Comparison of ENCODE assay signal across 8 cellular contexts in the genomic region with DNA sequence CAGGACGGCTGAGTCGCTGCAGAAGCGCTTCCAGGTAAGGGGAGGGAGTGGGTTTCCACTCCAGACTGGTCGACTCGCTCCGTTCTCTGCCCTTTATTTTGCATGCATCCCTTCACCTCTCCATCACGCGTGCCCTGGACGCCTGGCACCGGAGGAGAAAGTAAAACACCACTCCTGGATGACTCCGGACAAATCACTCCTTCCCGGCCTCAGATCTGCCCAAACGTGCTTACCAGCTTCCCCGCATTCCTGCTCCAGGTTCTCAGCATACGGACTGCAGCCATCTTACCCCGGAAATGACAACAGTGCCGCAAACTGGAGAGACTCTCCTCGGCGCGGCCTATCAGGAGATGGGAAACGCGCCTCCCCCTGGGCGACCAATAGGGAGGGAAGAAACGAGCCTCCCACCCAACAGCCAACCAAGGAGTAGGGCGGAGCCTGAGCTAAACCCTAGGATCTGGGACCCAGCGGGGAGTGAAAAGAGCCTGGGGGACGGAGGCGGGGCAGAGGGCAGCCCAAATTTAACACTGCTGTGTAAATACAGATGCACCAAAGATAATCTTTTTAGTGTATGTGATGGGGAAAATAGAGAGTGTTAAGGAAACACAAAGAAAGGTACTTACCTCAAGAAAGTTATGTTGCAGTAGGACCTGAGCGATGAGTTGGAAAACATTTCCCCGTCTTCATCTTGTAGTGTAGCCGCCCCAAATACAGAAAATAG. TPM values are rescaled to one million over a fixed set of nuclear protein-coding genes. Genes with fewer than 3 reads are reported as not detected.
DNase-seq lines count a peak whose midpoint lies in the region; ATAC-seq and TF ChIP-seq lines count a peak whose summit lies in the region.

DBT (minus strand) TSS at position 298 of the 721 bp plus-strand sequence; CDS start at position 284, 14 bp downstream.

- DNase-seq in Daoy (ENCODE audit: low read depth) (peak; percentile 98), GM23338 (ENCODE audit: low spot score) (peak; percentile 99), LHCN-M2 (ENCODE audit: low read depth) (peak; percentile 92), RPMI7951 (ENCODE audit: low read depth) (peak; percentile 94), fibroblast of mammary gland (ENCODE audit: low read depth) (peak; percentile 92)
- peak; percentile 92 for DNase-seq in activated T-helper 1 cell treated with anti-CD3 and anti-CD28 coated beads, Interleukin-12 subunit alpha, Interleukin-12 subunit beta, Interleukin-2, Interleukin-4 antibody, amounts not matched to agents 30 ng/mL and 10 ng/mL and 1 ng/mL, durations not matched to agents 14 hours and 24 hours and 36 hours (ENCODE audit: low spot score)
- DNase-seq in naive thymus-derived CD4-positive, alpha-beta T cell, result peak; percentile 64 to 93 (median 88)
- peak; percentile 90 for DNase-seq in stimulated activated naive B cell treated with anti-CD40 and anti-IgM and Interleukin-4, amounts not matched to agents 10 μg/mL and 1 μg/mL and 100 μg/mL, for 72 hours

- ATAC-seq in GM23338, result peak; percentile 99
- peak; percentile 100 for ATAC-seq in naive thymus-derived CD4-positive, alpha-beta T cell
- ATAC-seq in stimulated activated naive B cell treated with anti-CD40 and anti-IgM and Interleukin-4, amounts not matched to agents 10 μg/mL and 1 μg/mL and 100 μg/mL, for 72 hours (replicated peaks), result peak; percentile 100

- H3K27ac Mint-ChIP-seq in GM23338, result no peak within 1 kb of the TSS
- no peak within 1 kb of the TSS for H3K27ac Mint-ChIP-seq in activated T-helper 1 cell treated with anti-CD3 and anti-CD28 coated beads, Interleukin-12 subunit alpha, Interleukin-12 subunit beta, Interleukin-2, Interleukin-4 antibody, amounts not matched to agents 30 ng/mL and 10 ng/mL and 1 ng/mL, durations not matched to agents 14 hours and 24 hours and 36 hours
- H3K27ac Mint-ChIP-seq in naive thymus-derived CD4-positive, alpha-beta T cell, result peak within 1 kb of the TSS in 2 of 9 donors; percentile 22 to 26
- H3K27ac Mint-ChIP-seq in stimulated activated naive B cell treated with anti-CD40 and anti-IgM and Interleukin-4, amounts not matched to agents 10 μg/mL and 1 μg/mL and 100 μg/mL, for 72 hours, result no peak within 1 kb of the TSS

- POLR2A ChIA-PET in naive thymus-derived CD4-positive, alpha-beta T cell (lab: Charles Lee), result interaction anchor here (0.6 to 4.0 kb wide), 13 partner anchors 15 to 229 kb away, joined by 3 to 31 read pairs (median 3); partner anchors contain the start of genes CDC14A, RTCA and TRMT13

- intact Hi-C loops in activated T-helper 1 cell treated with anti-CD3 and anti-CD28 coated beads, Interleukin-12 subunit alpha, Interleukin-12 subunit beta, Interleukin-2, Interleukin-4 antibody, amounts not matched to agents 30 ng/mL and 10 ng/mL and 1 ng/mL, durations not matched to agents 14 hours and 24 hours and 36 hours (cut with micrococcal nuclease), result loop anchor here (1.0 to 10.0 kb wide), 9 partner anchors 17 to 646 kb away; partner anchors contain the start of genes AGL, RTCA and TRMT13
- intact Hi-C loops in naive thymus-derived CD4-positive, alpha-beta T cell (cut with micrococcal nuclease), result loop anchor here (1.0 to 10.0 kb wide), 8 partner anchors 17 to 615 kb away; partner anchors contain the start of genes RTCA (in 2 of the 2), TRMT13 (in 2 of the 2), AGL (in 1 of the 2) and CDC14A (in 1 of the 2)

- peak within 1 kb of the TSS; percentile 84 for H3K4me2 ChIP-seq in GM23338

- H3K4me3 Mint-ChIP-seq in GM23338, result no peak within 1 kb of the TSS
- no peak within 1 kb of the TSS for H3K4me3 Mint-ChIP-seq in activated T-helper 1 cell treated with anti-CD3 and anti-CD28 coated beads, Interleukin-12 subunit alpha, Interleukin-12 subunit beta, Interleukin-2, Interleukin-4 antibody, amounts not matched to agents 30 ng/mL and 10 ng/mL and 1 ng/mL, durations not matched to agents 14 hours and 24 hours and 36 hours
- peak within 1 kb of the TSS in 1 of 10 donors; percentile 30 for H3K4me3 Mint-ChIP-seq in naive thymus-derived CD4-positive, alpha-beta T cell
- H3K4me3 Mint-ChIP-seq in stimulated activated naive B cell treated with anti-CD40 and anti-IgM and Interleukin-4, amounts not matched to agents 10 μg/mL and 1 μg/mL and 100 μg/mL, for 72 hours, result no peak within 1 kb of the TSS

- peak within 1 kb of the TSS; percentile 90 for H3K27ac ChIP-seq in GM23338 (ENCODE audit: low read depth)
- peak within 1 kb of the TSS; percentile 79 for H3K27ac ChIP-seq in naive thymus-derived CD4-positive, alpha-beta T cell (ENCODE audit: low read depth, low read length)

- H3K27me3 Mint-ChIP-seq in GM23338 (ENCODE audit: insufficient read depth, low read depth, poor library complexity), result no peaks in the 10 kb centered on the region
- H3K27me3 Mint-ChIP-seq in activated T-helper 1 cell treated with anti-CD3 and anti-CD28 coated beads, Interleukin-12 subunit alpha, Interleukin-12 subunit beta, Interleukin-2, Interleukin-4 antibody, amounts not matched to agents 30 ng/mL and 10 ng/mL and 1 ng/mL, durations not matched to agents 14 hours and 24 hours and 36 hours (ENCODE audit: insufficient read depth), result peaks cover 12% of the 10 kb centered on the region
- H3K27me3 Mint-ChIP-seq in naive thymus-derived CD4-positive, alpha-beta T cell, result peaks cover 0 to 8% (median 0%) of the 10 kb centered on the region in 5 donors
- peaks cover 0 to under 1% of the 10 kb centered on the region in 2 donors for H3K27me3 Mint-ChIP-seq in stimulated activated naive B cell treated with anti-CD40 and anti-IgM and Interleukin-4, amounts not matched to agents 10 μg/mL and 1 μg/mL and 100 μg/mL, for 72 hours

- no peaks in the 10 kb centered on the region for H3K27me3 ChIP-seq in GM23338 (ENCODE audit: insufficient read depth)
- H3K27me3 ChIP-seq in naive thymus-derived CD4-positive, alpha-beta T cell (ENCODE audit: control insufficient read depth in 2 of 2, insufficient read depth in 2 of 2, low read length in 2 of 2), result no peaks in the 10 kb centered on the region

- H3K9me3 Mint-ChIP-seq in GM23338, result no peaks in the 10 kb centered on the region
- H3K9me3 Mint-ChIP-seq in activated T-helper 1 cell treated with anti-CD3 and anti-CD28 coated beads, Interleukin-12 subunit alpha, Interleukin-12 subunit beta, Interleukin-2, Interleukin-4 antibody, amounts not matched to agents 30 ng/mL and 10 ng/mL and 1 ng/mL, durations not matched to agents 14 hours and 24 hours and 36 hours, result no peaks in the 10 kb centered on the region
- H3K9me3 Mint-ChIP-seq in naive thymus-derived CD4-positive, alpha-beta T cell, result peaks cover 0 to 2% (median 0%) of the 10 kb centered on the region in 11 donors
- H3K9me3 Mint-ChIP-seq in stimulated activated naive B cell treated with anti-CD40 and anti-IgM and Interleukin-4, amounts not matched to agents 10 μg/mL and 1 μg/mL and 100 μg/mL, for 72 hours, result no peaks in the 10 kb centered on the region

- H3K36me3 ChIP-seq in GM23338 (ENCODE audit: insufficient read depth), result no peaks in the 10 kb centered on the region
- H3K36me3 ChIP-seq in naive thymus-derived CD4-positive, alpha-beta T cell (ENCODE audit: control insufficient read depth in 2 of 3, insufficient read depth in 3 of 3, low read length in 3 of 3), result no peaks in the 10 kb centered on the region

- H3F3A ChIP-seq in GM23338 (replicated peaks; ENCODE audit: low read depth), result no peaks in the 10 kb centered on the region

- H3K4me1 Mint-ChIP-seq in GM23338, result peaks cover 9% of the 10 kb centered on the region
- peaks cover 10% of the 10 kb centered on the region for H3K4me1 Mint-ChIP-seq in activated T-helper 1 cell treated with anti-CD3 and anti-CD28 coated beads, Interleukin-12 subunit alpha, Interleukin-12 subunit beta, Interleukin-2, Interleukin-4 antibody, amounts not matched to agents 30 ng/mL and 10 ng/mL and 1 ng/mL, durations not matched to agents 14 hours and 24 hours and 36 hours (ENCODE audit: low read depth)
- H3K4me1 Mint-ChIP-seq in naive thymus-derived CD4-positive, alpha-beta T cell, result peaks cover 9 to 24% (median 19%) of the 10 kb centered on the region in 7 donors
- peaks cover 7 to 9% of the 10 kb centered on the region in 2 donors for H3K4me1 Mint-ChIP-seq in stimulated activated naive B cell treated with anti-CD40 and anti-IgM and Interleukin-4, amounts not matched to agents 10 μg/mL and 1 μg/mL and 100 μg/mL, for 72 hours

- no peaks in the 10 kb centered on the region for H3K9me2 ChIP-seq in GM23338 (ENCODE audit: insufficient read depth)

- CTCF ChIA-PET in naive thymus-derived CD4-positive, alpha-beta T cell (lab: Charles Lee), result interaction anchor here (1.0 to 1.9 kb wide), 3 partner anchors 204 to 209 kb away, joined by 3 to 7 read pairs (median 3); no protein-coding TSS in a partner anchor

- peaks cover 16% of the 10 kb centered on the region for H3K4me1 ChIP-seq in GM23338 (ENCODE audit: insufficient read depth)
- peaks cover 7 to 23% of the 10 kb centered on the region in 2 donors for H3K4me1 ChIP-seq in naive thymus-derived CD4-positive, alpha-beta T cell (ENCODE audit: control insufficient read depth in 2 of 2, insufficient read depth in 2 of 2, low read length in 2 of 2)

- no peak for TF ChIP-seq CTCF in GM23338 (conservative IDR thresholded peaks at IDR 0.05; ENCODE audit: low read depth in 2 of 2)
- no peak for TF ChIP-seq CTCF in fibroblast of mammary gland (conservative IDR thresholded peaks at IDR 0.05; ENCODE audit: control insufficient read depth, insufficient read depth, low read depth, low read length)

- no peaks in the 10 kb centered on the region for H3K36me3 Mint-ChIP-seq in GM23338 (ENCODE audit: low read depth)
- H3K36me3 Mint-ChIP-seq in activated T-helper 1 cell treated with anti-CD3 and anti-CD28 coated beads, Interleukin-12 subunit alpha, Interleukin-12 subunit beta, Interleukin-2, Interleukin-4 antibody, amounts not matched to agents 30 ng/mL and 10 ng/mL and 1 ng/mL, durations not matched to agents 14 hours and 24 hours and 36 hours (ENCODE audit: low read depth), result peaks cover 3% of the 10 kb centered on the region
- peaks cover 0 to 7% (median 0%) of the 10 kb centered on the region in 5 donors for H3K36me3 Mint-ChIP-seq in naive thymus-derived CD4-positive, alpha-beta T cell
- H3K36me3 Mint-ChIP-seq in stimulated activated naive B cell treated with anti-CD40 and anti-IgM and Interleukin-4, amounts not matched to agents 10 μg/mL and 1 μg/mL and 100 μg/mL, for 72 hours, result peaks cover 1 to 3% of the 10 kb centered on the region in 2 donors

- peaks cover 47% of the 10 kb centered on the region for H3K79me2 ChIP-seq in GM23338 (replicated peaks; ENCODE audit: insufficient read depth)

- 0 out of 2 replicates have a peak, but pooled peaks cover 3% of the 10 kb centered on the region for H4K20me1 ChIP-seq in GM23338 (replicated peaks; ENCODE audit: insufficient read depth)

- peak within 1 kb of the TSS; percentile 75 for H3K4me3 ChIP-seq in GM23338
- peak within 1 kb of the TSS; percentile 100 for H3K4me3 ChIP-seq in fibroblast of mammary gland (ENCODE audit: control insufficient read depth, low read depth, low read length)
- peak within 1 kb of the TSS; percentile 82 for H3K4me3 ChIP-seq in naive thymus-derived CD4-positive, alpha-beta T cell (ENCODE audit: low read length)

- no peaks in the 10 kb centered on the region for H3K9me3 ChIP-seq in naive thymus-derived CD4-positive, alpha-beta T cell (ENCODE audit: control insufficient read depth in 2 of 3, low read length in 3 of 3)

- H2AFZ ChIP-seq in GM23338, result peak within 1 kb of the TSS; percentile 35; the same call in 1 of the 2 replicates

RNA-seq across cellular contexts. Expression of gene DBT, which starts in this region (rescaled TPM):
- total RNA-seq in Daoy (2014; rRNA removed; shearing (Covaris generic)), result 5.0 and 6.1 TPM in 2 replicates
- 13.6 and 14.7 TPM in 2 replicates for total RNA-seq in GM23338 (2014; rRNA removed; shearing (Covaris generic))
- 6.8 and 8.1 TPM in 2 replicates for polyA plus RNA-seq in GM23338 (2016; fragmentation: Nextera tagmentation; extraction: Ambion mirVana)
- total RNA-seq in LHCN-M2 (2014; rRNA removed), result 3.4 and 3.7 TPM in 2 replicates
- 2.9 TPM for polyA plus RNA-seq in LHCN-M2 (2012)
- 4.7 and 4.9 TPM in 2 replicates for total RNA-seq in RPMI7951 (2014; rRNA removed; shearing (Covaris generic))
- total RNA-seq in activated T-helper 1 cell treated with anti-CD3 and anti-CD28 coated beads, Interleukin-12 subunit alpha, Interleukin-12 subunit beta, Interleukin-2, Interleukin-4 antibody, amounts not matched to agents 30 ng/mL and 10 ng/mL and 1 ng/mL, durations not matched to agents 14 hours and 24 hours and 36 hours, result 11.3 and 11.7 TPM in 2 replicates
- total RNA-seq in naive thymus-derived CD4-positive, alpha-beta T cell, result 10 to 100 TPM in 2 of 5 experiments, 1 to 10 TPM in 3; 9.2 to 18.4 (median 9.7) TPM
- 1 to 10 TPM; 6.4 to 6.9 TPM for polyA plus RNA-seq in naive thymus-derived CD4-positive, alpha-beta T cell

Comparison
In these comparisons a context has a peak if more than half of its experiments do, and no peak if none do; other contexts are left out.
1. Peak in every context shown above with its lines: DNase-seq, ATAC-seq, H3K4me3 ChIP-seq and H3K27ac ChIP-seq.